In genomic region chr7:115724400-115725056, GRCh38 we compare ENCODE assay signal across 1 cellular context.
TF ChIP-seq lines count a peak whose summit lies in the region.

No MANE protein-coding gene starts in this region.

TF ChIP-seq in HEK293, 187 proteins besides CTCF, POLR2A, EP300 and RAD21 (continued from another document and continues in another):
- TF ChIP-seq ZNF398 (tag by site-specific recombination; IDR thresholded peaks at IDR 0.05), result no peak
- peak; percentile 85 for TF ChIP-seq ZNF660 (tag by site-specific recombination; IDR thresholded peaks at IDR 0.05)
- TF ChIP-seq FEZF1 (tag by site-specific recombination; IDR thresholded peaks at IDR 0.05), result peak; percentile 62
- TF ChIP-seq ZNF654 (tag by site-specific recombination; IDR thresholded peaks at IDR 0.05; ENCODE audit: low read depth), result no peak
- no peak for TF ChIP-seq ZNF211 (tag by site-specific recombination; IDR thresholded peaks at IDR 0.05; ENCODE audit: low read depth)
- TF ChIP-seq ZNF37A (tag by site-specific recombination; IDR thresholded peaks at IDR 0.05), result no peak
- TF ChIP-seq WT1 (tag by site-specific recombination; IDR thresholded peaks at IDR 0.05), result peak; percentile 64
- TF ChIP-seq ZNF239 (tag by site-specific recombination; IDR thresholded peaks at IDR 0.05), result no peak
- TF ChIP-seq ZNF214 (tag by site-specific recombination; IDR thresholded peaks at IDR 0.05; ENCODE audit: borderline replicate concordance), result no peak; the same call in 1 of the 2 replicates
- TF ChIP-seq ZNF146 (tag by site-specific recombination; IDR thresholded peaks at IDR 0.05), result no peak
- TF ChIP-seq ZNF704 (tag by site-specific recombination; IDR thresholded peaks at IDR 0.05), result no peak
- TF ChIP-seq SP7 (tag by site-specific recombination; IDR thresholded peaks at IDR 0.05), result peak; percentile 76; the same call in 1 of the 2 replicates
- no peak for TF ChIP-seq YY2 (tag by site-specific recombination; IDR thresholded peaks at IDR 0.05)
- TF ChIP-seq ZBTB8A (tag by site-specific recombination; IDR thresholded peaks at IDR 0.05), result no peak; the same call in 1 of the 2 replicates
- no peak for TF ChIP-seq ZNF133 (tag by site-specific recombination; IDR thresholded peaks at IDR 0.05)
- no peak; the same call in 1 of the 2 replicates for TF ChIP-seq ZNF549 (tag by site-specific recombination; IDR thresholded peaks at IDR 0.05)
- no peak for TF ChIP-seq ZNF394 (tag by site-specific recombination; IDR thresholded peaks at IDR 0.05; ENCODE audit: borderline replicate concordance)
- no peak for TF ChIP-seq ZNF624 (tag by site-specific recombination; IDR thresholded peaks at IDR 0.05)
- TF ChIP-seq KLF8 (tag by site-specific recombination; IDR thresholded peaks at IDR 0.05), result no peak
- TF ChIP-seq ZNF558 (tag by site-specific recombination; IDR thresholded peaks at IDR 0.05), result no peak
- TF ChIP-seq ZNF792 (tag by site-specific recombination; IDR thresholded peaks at IDR 0.05), result no peak
- TF ChIP-seq REST (tag by site-specific recombination; IDR thresholded peaks at IDR 0.05), result no peak
- TF ChIP-seq ZFHX2 (tag by site-specific recombination; conservative IDR thresholded peaks at IDR 0.05), result no peak
- no peak for TF ChIP-seq ZNF169 (tag by site-specific recombination; IDR thresholded peaks at IDR 0.05)
- TF ChIP-seq YY1 (tag by site-specific recombination; IDR thresholded peaks at IDR 0.05), result peak; percentile 22; the same call in 1 of the 2 replicates
- no peak for TF ChIP-seq ZNF707 (tag by site-specific recombination; IDR thresholded peaks at IDR 0.05)
- TF ChIP-seq ZNF777 (tag by site-specific recombination; IDR thresholded peaks at IDR 0.05; ENCODE audit: borderline replicate concordance), result no peak
- peak; percentile 81 for TF ChIP-seq BCL6B (tag by site-specific recombination; IDR thresholded peaks at IDR 0.05)
- no peak for TF ChIP-seq ELK4 (IDR thresholded peaks at IDR 0.05; ENCODE audit: borderline replicate concordance, low read depth, low read length)
- no peak for TF ChIP-seq ZNF600 (tag by site-specific recombination; IDR thresholded peaks at IDR 0.05)
- no peak for TF ChIP-seq GLIS1 (tag by site-specific recombination; IDR thresholded peaks at IDR 0.05)
- no peak for TF ChIP-seq ZFP69B (tag by site-specific recombination; IDR thresholded peaks at IDR 0.05)
- TF ChIP-seq KLF10 (tag by site-specific recombination; IDR thresholded peaks at IDR 0.05), result peak; percentile 42; the same call in 1 of the 2 replicates
- TF ChIP-seq ZNF132 (tag by site-specific recombination; IDR thresholded peaks at IDR 0.05; ENCODE audit: borderline replicate concordance), result no peak
- 0 out of 2 replicates have a peak, but pooled peaks have one; percentile 13 for TF ChIP-seq ZNF341 (tag by site-specific recombination; IDR thresholded peaks at IDR 0.05; ENCODE audit: low read depth)
- TF ChIP-seq ZNF530 (tag by site-specific recombination; IDR thresholded peaks at IDR 0.05; ENCODE audit: low read depth), result no peak
- TF ChIP-seq ZNF335 (tag by site-specific recombination; conservative IDR thresholded peaks at IDR 0.05), result no peak
- no peak for TF ChIP-seq ZBTB48 (tag by site-specific recombination; IDR thresholded peaks at IDR 0.05)
- no peak for TF ChIP-seq ZNF202 (tag by site-specific recombination; IDR thresholded peaks at IDR 0.05; ENCODE audit: borderline replicate concordance)
- no peak for TF ChIP-seq ZFP41 (tag by site-specific recombination; IDR thresholded peaks at IDR 0.05; ENCODE audit: borderline replicate concordance)
- 0 out of 2 replicates have a peak, but pooled peaks have one; percentile 15 for TF ChIP-seq ZBTB7A (tag by site-specific recombination; IDR thresholded peaks at IDR 0.05; ENCODE audit: low read depth)
- TF ChIP-seq ZEB2 (tag by site-specific recombination; IDR thresholded peaks at IDR 0.05), result 0 out of 2 replicates have a peak, but pooled peaks have one; percentile 55
- TF ChIP-seq ZNF155 (tag by site-specific recombination; IDR thresholded peaks at IDR 0.05), result no peak
- no peak for TF ChIP-seq ZNF518A (tag by site-specific recombination; conservative IDR thresholded peaks at IDR 0.05; ENCODE audit: low read depth)
- TF ChIP-seq ZSCAN5A (tag by site-specific recombination; IDR thresholded peaks at IDR 0.05), result no peak
- no peak for TF ChIP-seq ZNF561 (tag by site-specific recombination; IDR thresholded peaks at IDR 0.05; ENCODE audit: borderline replicate concordance)
- TF ChIP-seq BCL11A (tag by site-specific recombination; IDR thresholded peaks at IDR 0.05; ENCODE audit: low read depth), result 0 out of 2 replicates have a peak, but pooled peaks have one; percentile 29
- no peak for TF ChIP-seq HIC1 (tag by site-specific recombination; IDR thresholded peaks at IDR 0.05)
- no peak for TF ChIP-seq ZNF223 (tag by site-specific recombination; IDR thresholded peaks at IDR 0.05)
- TF ChIP-seq ZNF23 (tag by site-specific recombination; IDR thresholded peaks at IDR 0.05; ENCODE audit: borderline replicate concordance), result no peak
- peak; percentile 41; the same call in 1 of the 2 replicates for TF ChIP-seq ZNF121 (tag by site-specific recombination; IDR thresholded peaks at IDR 0.05)
- no peak for TF ChIP-seq ZNF157 (tag by site-specific recombination; IDR thresholded peaks at IDR 0.05)
